ENCODE assay signal across 1 cellular context in the genomic region with DNA sequence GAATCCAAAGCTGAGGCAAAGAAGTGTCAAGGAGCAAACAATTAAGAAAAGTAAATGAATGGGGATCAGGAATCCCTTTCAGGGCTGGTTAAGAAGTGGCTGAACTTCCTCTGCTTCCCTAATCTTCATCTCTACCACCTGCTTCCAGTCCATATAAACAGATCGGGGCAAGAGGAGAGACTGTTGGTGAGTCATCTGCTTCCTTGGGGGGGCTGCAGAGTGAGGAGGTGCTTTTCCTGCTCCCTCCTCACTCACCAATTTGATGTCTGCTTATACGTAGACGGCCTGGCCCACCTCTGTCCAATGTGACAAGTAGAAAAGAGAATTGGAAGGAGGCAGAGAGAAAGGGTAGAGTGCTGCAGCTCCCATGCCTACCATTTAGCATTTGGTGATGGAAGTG.
TF ChIP-seq lines count a peak whose summit lies in the region.

No MANE protein-coding gene starts in this region.

TF ChIP-seq in IMR-90, 13 proteins besides CTCF, POLR2A, EP300 and RAD21:
- TF ChIP-seq RCOR1 (IDR thresholded peaks at IDR 0.05; ENCODE audit: insufficient replicate concordance, low read length) (no peak), CEBPB (IDR thresholded peaks at IDR 0.05; ENCODE audit: low read depth, low read length) (no peak), MAFK (IDR thresholded peaks at IDR 0.05; ENCODE audit: low read depth, low read length) (no peak), SMC3 (IDR thresholded peaks at IDR 0.05; ENCODE audit: low read depth, low read length) (no peak), BHLHE40 (IDR thresholded peaks at IDR 0.05; ENCODE audit: low read depth, low read length) (no peak), CHD1 (IDR thresholded peaks at IDR 0.05; ENCODE audit: low read depth, low read length) (no peak), NFE2L2 (IDR thresholded peaks at IDR 0.05; ENCODE audit: low read depth, low read length) (no peak), RFX5 (IDR thresholded peaks at IDR 0.05; ENCODE audit: low read depth, low read length) (no peak), FOS (IDR thresholded peaks at IDR 0.05; ENCODE audit: low read depth, low read length) (no peak)
- TF ChIP-seq, protein P1, sequence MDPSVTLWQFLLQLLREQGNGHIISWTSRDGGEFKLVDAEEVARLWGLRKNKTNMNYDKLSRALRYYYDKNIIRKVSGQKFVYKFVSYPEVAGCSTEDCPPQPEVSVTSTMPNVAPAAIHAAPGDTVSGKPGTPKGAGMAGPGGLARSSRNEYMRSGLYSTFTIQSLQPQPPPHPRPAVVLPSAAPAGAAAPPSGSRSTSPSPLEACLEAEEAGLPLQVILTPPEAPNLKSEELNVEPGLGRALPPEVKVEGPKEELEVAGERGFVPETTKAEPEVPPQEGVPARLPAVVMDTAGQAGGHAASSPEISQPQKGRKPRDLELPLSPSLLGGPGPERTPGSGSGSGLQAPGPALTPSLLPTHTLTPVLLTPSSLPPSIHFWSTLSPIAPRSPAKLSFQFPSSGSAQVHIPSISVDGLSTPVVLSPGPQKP (IDR thresholded peaks at IDR 0.05; ENCODE audit: borderline replicate concordance, low read depth, low read length), result no peak
